Comparison of ENCODE assay signal across 20 cellular contexts in genomic region chr11:103051158-103051801, GRCh38. TPM values are rescaled to one million over a fixed set of nuclear protein-coding genes. Genes with fewer than 3 reads are reported as not detected.
DNase-seq lines count a peak whose midpoint lies in the region; ATAC-seq and TF ChIP-seq lines count a peak whose summit lies in the region.
"Had no signal": no experiment of that assay in that cellular context is flagged by ENCODE, and none has a peak within 500 bp of the region (broad histone marks: within the 10 kb centered on the region; RNA-seq: fewer than 3 reads in every experiment).

No MANE protein-coding gene starts in this region.

- H3K27me3 ChIP-seq in kidney epithelial cell (ENCODE audit: control insufficient read depth, insufficient read depth, low read length) (no peaks in the 10 kb centered on the region), sigmoid colon (no peaks in the 10 kb centered on the region)
- H3K27me3 ChIP-seq: cardiac muscle cell, Peyer's patch, stomach, tibial nerve had no signal

- H3K9me3 ChIP-seq in sigmoid colon = no peaks in the 10 kb centered on the region
- H3K9me3 ChIP-seq: Peyer's patch, stomach, tibial nerve had no signal

- TF ChIP-seq CTCF in kidney epithelial cell (IDR thresholded peaks at IDR 0.05; ENCODE audit: insufficient read depth, low read length, poor library complexity, severe bottlenecking) (no peak), sigmoid colon (IDR thresholded peaks at IDR 0.05) (no peak)

- intact Hi-C loops in sigmoid colon (cut with DNase I) = loop anchor here (5.0 kb wide), 2 partner anchors 219 to 239 kb away; no protein-coding TSS in a partner anchor

- H3K4me1 ChIP-seq in sigmoid colon = no peaks in the 10 kb centered on the region
- H3K4me1 ChIP-seq: Peyer's patch, stomach had no signal

- TF ChIP-seq EP300 in sigmoid colon (IDR thresholded peaks at IDR 0.05) = no peak

- TF ChIP-seq POLR2A in sigmoid colon (IDR thresholded peaks at IDR 0.05) = no peak

- peak; percentile 48 for ATAC-seq in GM19043 (IDR thresholded peaks at IDR 0.05; ENCODE audit: low read depth, unreplicated experiment)
- ATAC-seq: HCT116 had no signal

- DNase-seq in EH (ENCODE audit: low read depth) (peak; percentile 38), NCI-H226 (peak; percentile 18), kidney epithelial cell (ENCODE audit: low read depth) (peak; percentile 50), foreskin melanocyte (no peak), dedifferentiated amniotic fluid mesenchymal stem cell (ENCODE audit: extremely low spot score) (no peak), sigmoid colon (no peak)
- DNase-seq: activated CD4-positive, CD25-positive, alpha-beta regulatory T cell treated with anti-CD3 and anti-CD28 coated beads, Interleukin-2, amount 50 U/mL, for 72 hours; activated gamma-delta T cell treated with Interleukin-2 at 50 U/mL for 16 hours; activated T-cell treated with anti-CD3 and anti-CD28 coated beads, Interleukin-2, amount 50 U/mL, for 1 hour; CD4-positive, alpha-beta T cell; GF-D8; NCI-H510A; NK-92 treated with Interleukin-12 subunit alpha and Interleukin-12 subunit beta, amount 100 ng/mL, for 24 hours; Peyer's patch; stimulated activated CD4-positive, alpha-beta T cell treated with anti-CD3 and anti-CD28 coated beads, Interleukin-15, amount 100 ng/mL, for 24 hours; stomach had no signal

- H3K27ac ChIP-seq in sigmoid colon = no peak overlapping the region
- H3K27ac ChIP-seq: cardiac muscle cell, Peyer's patch, stomach, tibial nerve had no signal

- H3K4me3 ChIP-seq in kidney epithelial cell (ENCODE audit: low read depth, low read length) = no peak overlapping the region
- H3K4me3 ChIP-seq in sigmoid colon = no peak overlapping the region
- H3K4me3 ChIP-seq: cardiac muscle cell, Peyer's patch, stomach, tibial nerve had no signal

- H3K36me3 ChIP-seq in kidney epithelial cell (ENCODE audit: control insufficient read depth, insufficient read depth, low read length) = no peaks in the 10 kb centered on the region
- H3K36me3 ChIP-seq in sigmoid colon = no peaks in the 10 kb centered on the region
- H3K36me3 ChIP-seq: cardiac muscle cell, Peyer's patch, stomach, tibial nerve had no signal

- 84 to 90% methylated on average over 1 of the region's 1 CpG for WGBS in sigmoid colon, 2 donors

RNA-seq across cellular contexts. Expression of gene DCUN1D5, which starts 40.7 kb away (rescaled TPM):
- total RNA-seq in kidney epithelial cell (73.7 and 83.5 TPM in 2 replicates), sigmoid colon (10 to 100 TPM; 38.8 to 64.6 (median 51.3) TPM)
- 10 to 100 TPM in 2 of 3 donors, 1 to 10 TPM in 1; 9.7 to 21.5 (median 13.2) TPM for polyA plus RNA-seq in sigmoid colon

RNA-seq across cellular contexts. Expression of gene DYNC2H1, which starts 57.9 kb away (rescaled TPM):
- total RNA-seq in kidney epithelial cell = 10.4 and 10.5 TPM in 2 replicates
- 10 to 100 TPM; 21.3 to 29.1 (median 25.3) TPM for total RNA-seq in sigmoid colon
- 1 to 10 TPM in 2 of 3 donors, under 1 TPM in 1; 0.46 to 2.6 (median 1.2) TPM for polyA plus RNA-seq in sigmoid colon

Comparison
In these comparisons a context has a peak if more than half of its experiments do, and no peak if none do; other contexts are left out.
1. DNase-seq: peak in EH (single experiment), NCI-H226 (single experiment) and kidney epithelial cell (single experiment); none in foreskin melanocyte (single experiment), dedifferentiated amniotic fluid mesenchymal stem cell (single experiment) and sigmoid colon (single experiment).